1 cellular context compared by ENCODE assay signal in genomic region chr2:67259581-67260347, GRCh38.
TF ChIP-seq lines count a peak whose summit lies in the region.

No MANE protein-coding gene starts in this region.

TF ChIP-seq in GM23338, 12 proteins besides CTCF, POLR2A, EP300 and RAD21 (continued from another document):
- TF ChIP-seq, protein P1, sequence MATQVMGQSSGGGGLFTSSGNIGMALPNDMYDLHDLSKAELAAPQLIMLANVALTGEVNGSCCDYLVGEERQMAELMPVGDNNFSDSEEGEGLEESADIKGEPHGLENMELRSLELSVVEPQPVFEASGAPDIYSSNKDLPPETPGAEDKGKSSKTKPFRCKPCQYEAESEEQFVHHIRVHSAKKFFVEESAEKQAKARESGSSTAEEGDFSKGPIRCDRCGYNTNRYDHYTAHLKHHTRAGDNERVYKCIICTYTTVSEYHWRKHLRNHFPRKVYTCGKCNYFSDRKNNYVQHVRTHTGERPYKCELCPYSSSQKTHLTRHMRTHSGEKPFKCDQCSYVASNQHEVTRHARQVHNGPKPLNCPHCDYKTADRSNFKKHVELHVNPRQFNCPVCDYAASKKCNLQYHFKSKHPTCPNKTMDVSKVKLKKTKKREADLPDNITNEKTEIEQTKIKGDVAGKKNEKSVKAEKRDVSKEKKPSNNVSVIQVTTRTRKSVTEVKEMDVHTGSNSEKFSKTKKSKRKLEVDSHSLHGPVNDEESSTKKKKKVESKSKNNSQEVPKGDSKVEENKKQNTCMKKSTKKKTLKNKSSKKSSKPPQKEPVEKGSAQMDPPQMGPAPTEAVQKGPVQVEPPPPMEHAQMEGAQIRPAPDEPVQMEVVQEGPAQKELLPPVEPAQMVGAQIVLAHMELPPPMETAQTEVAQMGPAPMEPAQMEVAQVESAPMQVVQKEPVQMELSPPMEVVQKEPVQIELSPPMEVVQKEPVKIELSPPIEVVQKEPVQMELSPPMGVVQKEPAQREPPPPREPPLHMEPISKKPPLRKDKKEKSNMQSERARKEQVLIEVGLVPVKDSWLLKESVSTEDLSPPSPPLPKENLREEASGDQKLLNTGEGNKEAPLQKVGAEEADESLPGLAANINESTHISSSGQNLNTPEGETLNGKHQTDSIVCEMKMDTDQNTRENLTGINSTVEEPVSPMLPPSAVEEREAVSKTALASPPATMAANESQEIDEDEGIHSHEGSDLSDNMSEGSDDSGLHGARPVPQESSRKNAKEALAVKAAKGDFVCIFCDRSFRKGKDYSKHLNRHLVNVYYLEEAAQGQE (IDR thresholded peaks at IDR 0.05; ENCODE audit: unreplicated experiment): no peak
- TF ChIP-seq ETS1 (IDR thresholded peaks at IDR 0.05) (no peak), EZH2 (IDR thresholded peaks at IDR 0.05; ENCODE audit: low read depth, unreplicated experiment) (no peak), ZNF331 (CRISPR knock-in tag; IDR thresholded peaks at IDR 0.05; ENCODE audit: low read depth) (no peak)
